In genomic region chr1:101236546-101237228, GRCh38 we compare ENCODE assay signal across 8 cellular contexts. TPM values are rescaled to one million over a fixed set of nuclear protein-coding genes. Genes with fewer than 3 reads are reported as not detected.
A peak's percentile ranks its signal among the peaks of the same experiment; 100 is the strongest.
DNase-seq lines count a peak whose midpoint lies in the region; ATAC-seq and TF ChIP-seq lines count a peak whose summit lies in the region.

Gene S1PR1 (plus strand): TSS chr1:101237019. CDS start chr1:101238985, 1,966 bp downstream.

- H3K4me3 Mint-ChIP-seq in activated naive CD8-positive, alpha-beta T cell: peak within 1 kb of the TSS; percentile 99

- peak within 1 kb of the TSS; percentile 71 for H2AFZ ChIP-seq in parathyroid adenoma

- peaks cover 22% of the 10 kb centered on the region for H3K36me3 Mint-ChIP-seq in activated naive CD8-positive, alpha-beta T cell

- H3K27me3 ChIP-seq in RWPE2 (ENCODE audit: insufficient read depth, poor library complexity, severe bottlenecking) (no peaks in the 10 kb centered on the region), parathyroid adenoma (ENCODE audit: control insufficient read depth, insufficient read depth, low read length) (no peaks in the 10 kb centered on the region), upper lobe of left lung (no peaks in the 10 kb centered on the region)

- H3K9me3 ChIP-seq in RWPE2 (ENCODE audit: severe bottlenecking): no peaks in the 10 kb centered on the region
- H3K9me3 ChIP-seq in parathyroid adenoma (ENCODE audit: control insufficient read depth, low read length): no peaks in the 10 kb centered on the region
- no peaks in the 10 kb centered on the region for H3K9me3 ChIP-seq in upper lobe of left lung

- peak in 1 of 4 donors; percentile 30 for TF ChIP-seq EP300 in upper lobe of left lung (IDR thresholded peaks at IDR 0.05)

- H3K27me3 Mint-ChIP-seq in activated naive CD8-positive, alpha-beta T cell: no peaks in the 10 kb centered on the region

- peak within 1 kb of the TSS; percentile 79 for H3K27ac ChIP-seq in RWPE2 (ENCODE audit: poor library complexity, severe bottlenecking)
- H3K27ac ChIP-seq in parathyroid adenoma: peak within 1 kb of the TSS; percentile 78
- peak within 1 kb of the TSS; percentile 89 to 97 (median 94) for H3K27ac ChIP-seq in upper lobe of left lung

- H3K4me1 ChIP-seq in RWPE2 (ENCODE audit: insufficient read depth, poor library complexity, severe bottlenecking) (peaks cover 6% of the 10 kb centered on the region), parathyroid adenoma (no peaks in the 10 kb centered on the region), upper lobe of left lung (peaks cover 9 to 40% (median 27%) of the 10 kb centered on the region in 4 donors)

- no peak for TF ChIP-seq CTCF in RWPE2 (IDR thresholded peaks at IDR 0.05; ENCODE audit: poor library complexity, severe bottlenecking)
- TF ChIP-seq CTCF in parathyroid adenoma (IDR thresholded peaks at IDR 0.05): no peak
- no peak for TF ChIP-seq CTCF in upper lobe of left lung (IDR thresholded peaks at IDR 0.05)

- peaks cover 3% of the 10 kb centered on the region for H3K9me3 Mint-ChIP-seq in activated naive CD8-positive, alpha-beta T cell (ENCODE audit: low read depth)

- DNase-seq in RWPE2 (ENCODE audit: low spot score) (peak; percentile 68), Right ventricle myocardium inferior (ENCODE audit: missing footprints) (peak; percentile 92), upper lobe of left lung (peak; percentile 80 to 89)

- H3K27ac Mint-ChIP-seq in activated naive CD8-positive, alpha-beta T cell: peak within 1 kb of the TSS; percentile 99

- peaks cover 55% of the 10 kb centered on the region for H3K4me1 Mint-ChIP-seq in activated naive CD8-positive, alpha-beta T cell (ENCODE audit: low read depth)

- H3K36me3 ChIP-seq in RWPE2 (ENCODE audit: low read depth): peaks cover 3% of the 10 kb centered on the region; the same call in 1 of the 2 replicates
- H3K36me3 ChIP-seq in parathyroid adenoma (ENCODE audit: control insufficient read depth, insufficient read depth, low read length): no peaks in the 10 kb centered on the region
- H3K36me3 ChIP-seq in upper lobe of left lung: peaks cover 0 to 17% (median 3%) of the 10 kb centered on the region in 4 donors

- intact Hi-C loops in Right ventricle myocardium inferior (cut with DNase I): loop anchor here (2.0 to 5.0 kb wide), 2 partner anchors 54 to 74 kb away; no protein-coding TSS in a partner anchor

- H3K4me2 ChIP-seq in parathyroid adenoma (ENCODE audit: low read length): peak within 1 kb of the TSS; percentile 81

- no peak within 1 kb of the TSS for H3K9ac ChIP-seq in parathyroid adenoma

- H3K79me2 ChIP-seq in parathyroid adenoma: no peaks in the 10 kb centered on the region

- ATAC-seq in GM18909 (IDR thresholded peaks at IDR 0.05; ENCODE audit: poor library complexity, unreplicated experiment): peak; percentile 34
- peak; percentile 29 for ATAC-seq in HG03045 (IDR thresholded peaks at IDR 0.05; ENCODE audit: unreplicated experiment)
- ATAC-seq in RWPE2 (ENCODE audit: low read depth): peak; percentile 44
- peak; percentile 73 for ATAC-seq in Right ventricle myocardium inferior
- peak; percentile 76 to 77 for ATAC-seq in upper lobe of left lung (ENCODE audit: low FRiP score in 2 of 2)
- no peak for ATAC-seq in GM18858 (IDR thresholded peaks at IDR 0.05; ENCODE audit: unreplicated experiment)

- WGBS in upper lobe of left lung, 2 donors: 1 to 2% methylated on average over 23 to 32 of the region's 45 CpGs

- peak within 1 kb of the TSS; percentile 42 for H3K4me3 ChIP-seq in RWPE2 (ENCODE audit: severe bottlenecking)
- H3K4me3 ChIP-seq in parathyroid adenoma (ENCODE audit: low read depth, low read length): peak within 1 kb of the TSS; percentile 76
- H3K4me3 ChIP-seq in upper lobe of left lung: peak within 1 kb of the TSS; percentile 60 to 78 (median 62)

- TF ChIP-seq POLR2A in upper lobe of left lung (IDR thresholded peaks at IDR 0.05): peak in 3 of 4 donors; percentile 21 to 66 (median 64)

RNA-seq across cellular contexts. Expression of gene S1PR1, which starts in this region (rescaled TPM):
- 58.5 TPM for total RNA-seq in Right ventricle myocardium inferior
- total RNA-seq in upper lobe of left lung: 100 to 1,000 TPM in 1 of 6 donors, 10 to 100 TPM in 5; 18.9 to 130 (median 76.5) TPM
